In genomic region chr17:72420775-72421127, GRCh38 we compare ENCODE assay signal across 12 cellular contexts.
A peak's percentile ranks its signal among the peaks of the same experiment; 100 is the strongest.
DNase-seq lines count a peak whose midpoint lies in the region; ATAC-seq, FAIRE-seq and TF ChIP-seq lines count a peak whose summit lies in the region.
"Had no signal": no experiment of that assay in that cellular context is flagged by ENCODE, and none has a peak within 500 bp of the region (broad histone marks: within the 10 kb centered on the region; RNA-seq: fewer than 3 reads in every experiment).

No MANE protein-coding gene starts in this region.

- H3K4me2 ChIP-seq in endothelial cell of umbilical vein (ENCODE audit: insufficient read depth, low read length) = no peak overlapping the region

- peaks cover 14% of the 10 kb centered on the region for H3K4me1 ChIP-seq in CD4-positive, CD25-positive, alpha-beta regulatory T cell (ENCODE audit: control insufficient read depth, insufficient read depth, low read length, poor library complexity, severe bottlenecking)
- H3K4me1 ChIP-seq in Panc1 (ENCODE audit: control insufficient read depth, insufficient read depth, low read length) (peaks cover 71% of the 10 kb centered on the region), endothelial cell of umbilical vein (ENCODE audit: control insufficient read depth, extremely low read depth, insufficient read depth, low read length) (peaks cover 16% of the 10 kb centered on the region), prostate gland (replicated peaks) (no peaks in the 10 kb centered on the region)
- H3K4me1 ChIP-seq: testis had no signal

- no peak overlapping the region for H3K27ac ChIP-seq in CD4-positive, CD25-positive, alpha-beta regulatory T cell (ENCODE audit: insufficient read depth, low read length, poor library complexity, severe bottlenecking)
- H3K27ac ChIP-seq in Panc1 (ENCODE audit: low read length) (peak overlapping the region; percentile 92), endothelial cell of umbilical vein (ENCODE audit: insufficient read depth, low read depth, low read length) (peak overlapping the region; percentile 85), prostate gland (peak overlapping the region; percentile 7 to 41)
- H3K27ac ChIP-seq: testis had no signal

- peak overlapping the region; percentile 21 for H3K9ac ChIP-seq in endothelial cell of umbilical vein (replicated peaks; ENCODE audit: extremely low read depth, insufficient read depth, low read length)

- intact Hi-C loops in Panc1 (cut with micrococcal nuclease; ENCODE audit: unreplicated experiment) = loop anchor here (5.0 kb wide), 1 partner anchor 298 kb away; the partner anchor contains the start of gene SOX9
- intact Hi-C loops in endothelial cell of umbilical vein (cut with micrococcal nuclease) = loop anchor here (1.0 kb wide), 3 partner anchors 13 to 81 kb away; no protein-coding TSS in a partner anchor
- intact Hi-C loops in prostate gland (cut with DNase I) = no loop called here
- intact Hi-C loops in left ventricle myocardium superior (cut with micrococcal nuclease) = no loop called here

- H3K27me3 Mint-ChIP-seq in CD4-positive, CD25-positive, alpha-beta regulatory T cell = peaks cover 8% of the 10 kb centered on the region

- H3K36me3 Mint-ChIP-seq in CD4-positive, CD25-positive, alpha-beta regulatory T cell = peaks cover 4% of the 10 kb centered on the region

- no peak for TF ChIP-seq CTCF in Panc1 (IDR thresholded peaks at IDR 0.05)
- no peak for TF ChIP-seq CTCF in endothelial cell of umbilical vein (IDR thresholded peaks at IDR 0.05; ENCODE audit: extremely low read depth in 1 of 2, insufficient read depth in 1 of 2, low read depth in 1 of 2, low read length in 2 of 2)
- TF ChIP-seq CTCF in prostate gland (IDR thresholded peaks at IDR 0.05) = no peak

- no peaks in the 10 kb centered on the region for H3K79me2 ChIP-seq in endothelial cell of umbilical vein (ENCODE audit: control insufficient read depth, insufficient read depth, low read length)

- TF ChIP-seq POLR2A in endothelial cell of umbilical vein (IDR thresholded peaks at IDR 0.05; ENCODE audit: low read depth, low read length) (no peak), prostate gland (IDR thresholded peaks at IDR 0.05) (no peak)

- peak overlapping the region; percentile 19 to 81 (median 65) for H3K27ac Mint-ChIP-seq in CD4-positive, CD25-positive, alpha-beta regulatory T cell

- in situ Hi-C loops in Panc1 (cut with HindIII; ENCODE audit: low pct_unique_long_range_greater_than_20kb, low sequenced_read_pairs) = loop anchor here (25.0 kb wide), 1 partner anchor 283 kb away; no protein-coding TSS in a partner anchor

- CTCF ChIA-PET in Panc1 (lab: Charles Lee) (no interaction called here), endothelial cell of umbilical vein (lab: Charles Lee) (no interaction called here)

- H3K27me3 ChIP-seq in CD4-positive, CD25-positive, alpha-beta regulatory T cell (ENCODE audit: control insufficient read depth, insufficient read depth, low read length) = no peaks in the 10 kb centered on the region
- H3K27me3 ChIP-seq in Panc1 (ENCODE audit: control insufficient read depth, insufficient read depth, low read length) (no peaks in the 10 kb centered on the region), endothelial cell of umbilical vein (ENCODE audit: control insufficient read depth in 2 of 2, insufficient read depth in 2 of 2, low read length in 2 of 2) (no peaks in the 10 kb centered on the region), prostate gland (replicated peaks; ENCODE audit: insufficient read depth) (no peaks in the 10 kb centered on the region)
- H3K27me3 ChIP-seq: testis had no signal

- no TSS peak for BruUV-seq in Panc1 (replicated peaks; lab: Mats Ljungman, UMichigan)
- TSS peak; percentile 34 for BruUV-seq in endothelial cell of umbilical vein (replicated peaks; lab: Mats Ljungman, UMichigan)

- WGBS in prostate gland = 79% methylated on average over 8 of the region's 8 CpGs

- H3K36me3 ChIP-seq in CD4-positive, CD25-positive, alpha-beta regulatory T cell (ENCODE audit: control insufficient read depth, insufficient read depth, low read length) = no peaks in the 10 kb centered on the region
- H3K36me3 ChIP-seq in Panc1 (ENCODE audit: control insufficient read depth, insufficient read depth, low read length) (peaks cover 8% of the 10 kb centered on the region), endothelial cell of umbilical vein (ENCODE audit: control insufficient read depth in 2 of 2, extremely low read depth in 1 of 2, insufficient read depth in 2 of 2, low read length in 2 of 2) (no peaks in the 10 kb centered on the region), prostate gland (no peaks in the 10 kb centered on the region)

- FAIRE-seq in endothelial cell of umbilical vein (lab: Jason Lieb, UNC) = no peak

- no peak for DNase-seq in CD4-positive, CD25-positive, alpha-beta regulatory T cell
- DNase-seq in Panc1 (ENCODE audit: low read depth, low spot score) (no peak), endothelial cell of umbilical vein (ENCODE audit: low read depth, low spot score) (no peak), prostate gland (ENCODE audit: low spot score) (no peak), left ventricle myocardium superior (no peak), GDM1 (lab: John Stamatoyannopoulos, UW) (no peak), NCI-H526 treated with DMSO at 0.1 percent for 48 hours (lab: John Stamatoyannopoulos, UW) (no peak), NCI-H2107 (lab: John Stamatoyannopoulos, UW) (no peak)
- DNase-seq: activated T-cell treated with anti-CD3 and anti-CD28 coated beads for 4 hours, AML-193, NCI-H524, testis had no signal

- no peak for ATAC-seq in CD4-positive, CD25-positive, alpha-beta regulatory T cell (ENCODE audit: low read depth in 2 of 2)
- ATAC-seq in Panc1 (no peak), left ventricle myocardium superior (no peak)

- no peaks in the 10 kb centered on the region for H4K20me1 ChIP-seq in endothelial cell of umbilical vein (replicated peaks; ENCODE audit: control insufficient read depth, extremely low read depth, insufficient read depth, low read length)

- dilution Hi-C loops in endothelial cell of umbilical vein (cut with MboI; ENCODE audit: extremely low pct_ligation_motif_present, low sequenced_read_pairs) = no loop called here

- H3K9me3 Mint-ChIP-seq in CD4-positive, CD25-positive, alpha-beta regulatory T cell = peaks cover 2 to 9% (median 7%) of the 10 kb centered on the region in 7 donors

- H3K9me1 ChIP-seq in endothelial cell of umbilical vein (replicated peaks; ENCODE audit: control insufficient read depth, extremely low read depth, insufficient read depth, low read length) = no peaks in the 10 kb centered on the region

- POLR2A ChIA-PET in Panc1 (lab: Charles Lee) = interaction anchor here (0.6 kb wide), 1 partner anchor 310 kb away, joined by 5 read pairs; no protein-coding TSS in a partner anchor
- POLR2A ChIA-PET in endothelial cell of umbilical vein (lab: Charles Lee) = no interaction called here

- peaks cover 9 to 44% (median 27%) of the 10 kb centered on the region in 4 donors for H3K4me1 Mint-ChIP-seq in CD4-positive, CD25-positive, alpha-beta regulatory T cell

- H2AFZ ChIP-seq in endothelial cell of umbilical vein (ENCODE audit: low read depth, low read length) = no peak overlapping the region

- peak overlapping the region in 1 of 4 donors; percentile 33 for H3K4me3 Mint-ChIP-seq in CD4-positive, CD25-positive, alpha-beta regulatory T cell

- H3K9me3 ChIP-seq in CD4-positive, CD25-positive, alpha-beta regulatory T cell (ENCODE audit: control insufficient read depth in 2 of 2, low read length in 2 of 2) = peaks cover 0 to 6% of the 10 kb centered on the region in 2 experiments
- H3K9me3 ChIP-seq in Panc1 (ENCODE audit: control insufficient read depth, insufficient read depth, low read depth, low read length) (peaks cover 21% of the 10 kb centered on the region; the same call in 1 of the 2 replicates), endothelial cell of umbilical vein (replicated peaks; ENCODE audit: control insufficient read depth, insufficient read depth, low read length) (no peaks in the 10 kb centered on the region), prostate gland (no peaks in the 10 kb centered on the region)
- H3K9me3 ChIP-seq: testis had no signal

- H3K4me3 ChIP-seq in CD4-positive, CD25-positive, alpha-beta regulatory T cell (ENCODE audit: low read depth, low read length) = no peak overlapping the region
- no peak overlapping the region for H3K4me3 ChIP-seq in Panc1 (ENCODE audit: low read depth in 2 of 2, low read length in 2 of 2)
- no peak overlapping the region for H3K4me3 ChIP-seq in endothelial cell of umbilical vein (replicated peaks in 1 of 3; ENCODE audit: insufficient read depth in 1 of 3, low read depth in 1 of 3, low read length in 3 of 3)
- H3K4me3 ChIP-seq in prostate gland = no peak overlapping the region
- H3K4me3 ChIP-seq: testis had no signal

TF ChIP-seq in endothelial cell of umbilical vein, 7 proteins besides CTCF, POLR2A, EP300 and RAD21:
- TF ChIP-seq MYC (IDR thresholded peaks at IDR 0.05; ENCODE audit: low read depth, low read length) (no peak), FOS (IDR thresholded peaks at IDR 0.05; ENCODE audit: borderline replicate concordance, insufficient read depth, low read length) (no peak), GATA2 (IDR thresholded peaks at IDR 0.05; ENCODE audit: insufficient read depth, insufficient read length, low read depth, low read length) (no peak), EZH2 (IDR thresholded peaks at IDR 0.05; ENCODE audit: borderline replicate concordance, low read depth, low read length, severe bottlenecking) (no peak), JUN (IDR thresholded peaks at IDR 0.05; ENCODE audit: borderline replicate concordance, insufficient read depth, insufficient read length, low read depth) (no peak), MAX (IDR thresholded peaks at IDR 0.05; ENCODE audit: insufficient read depth, insufficient read length) (no peak), POLR2AphosphoS5 (IDR thresholded peaks at IDR 0.05; ENCODE audit: insufficient read depth, low read depth, low read length) (no peak)

Comparison
In these comparisons a context has a peak if more than half of its experiments do, and no peak if none do; other contexts are left out.
1. intact Hi-C loops: an anchor here in Panc1 (5.0 kb wide) and endothelial cell of umbilical vein (1.0 kb wide); none called in prostate gland and left ventricle myocardium superior.